Comparison of ENCODE assay signal across 8 cellular contexts in the genomic region with DNA sequence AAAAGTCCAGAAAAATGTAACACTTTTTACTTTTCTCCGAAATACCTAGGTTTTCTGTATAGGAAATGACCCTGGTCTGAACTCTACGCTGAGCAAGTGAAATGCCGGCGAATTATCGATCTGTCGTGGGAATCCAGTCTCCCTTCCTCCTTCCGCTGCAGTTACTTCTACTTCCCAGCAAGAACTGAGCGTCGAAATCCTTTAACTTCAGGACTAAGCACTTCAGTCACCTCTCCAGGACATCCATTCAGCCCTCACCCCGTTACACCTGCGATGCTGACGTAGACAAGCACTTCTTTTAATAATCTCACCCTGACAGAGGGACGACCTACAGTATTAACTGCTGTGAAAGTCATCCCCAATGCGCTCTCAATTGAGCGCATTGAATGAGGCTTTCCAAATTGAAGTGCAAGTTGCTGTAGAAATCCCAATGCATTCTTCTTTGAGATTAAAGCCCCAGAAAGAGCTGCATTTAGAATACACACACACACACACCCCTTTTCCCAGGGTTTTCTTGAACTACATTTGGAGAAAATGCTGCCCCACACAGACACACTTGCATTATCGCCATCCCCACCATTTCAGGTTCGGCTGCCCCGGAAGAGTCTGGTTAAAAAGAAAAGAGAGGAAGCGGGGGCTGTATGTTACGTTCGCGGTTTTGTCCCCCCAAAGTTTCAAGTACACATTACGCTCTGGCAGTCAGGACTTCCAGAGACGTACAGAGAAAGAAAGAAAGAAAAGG. TPM values are rescaled to one million over a fixed set of nuclear protein-coding genes. Genes with fewer than 3 reads are reported as not detected.
DNase-seq lines count a peak whose midpoint lies in the region; ATAC-seq, FAIRE-seq and TF ChIP-seq lines count a peak whose summit lies in the region.

No MANE protein-coding gene starts in this region.

- no peak for FAIRE-seq in pancreas (lab: Jason Lieb, UNC)

- WGBS in pancreas, 2 donors: 0% methylated on average over 24 of the region's 24 CpGs

- H3K9me3 Mint-ChIP-seq in activated T-cell treated with anti-CD3 and anti-CD28 coated beads, Interleukin-2, amount 50 U/mL, for 4 hours: no peaks in the 10 kb centered on the region

- H3K27me3 ChIP-seq in pancreas: no peaks in the 10 kb centered on the region

- no peaks in the 10 kb centered on the region for H3K9me3 ChIP-seq in pancreas

- no peak for TF ChIP-seq CTCF in fibroblast of villous mesenchyme (IDR thresholded peaks at IDR 0.05; ENCODE audit: insufficient read depth, low read depth, low read length)
- no peak for TF ChIP-seq CTCF in pancreas (IDR thresholded peaks at IDR 0.05)
- TF ChIP-seq CTCF in GM10266 (IDR thresholded peaks at IDR 0.05; ENCODE audit: control insufficient read depth, insufficient read depth, low read depth, missing control alignments): no peak

- DNase-seq in AG20443 (ENCODE audit: low spot score) (peak; percentile 13), NCI-H345 (lab: John Stamatoyannopoulos, UW) (peak; percentile 30), fibroblast of villous mesenchyme (ENCODE audit: low read depth) (peak; percentile 31), pancreas (peak in 4 of 6 donors; percentile 32 to 47 (median 42)), GM10266 (ENCODE audit: extremely low spot score) (no peak)
- no peak for DNase-seq in activated T-cell treated with anti-CD3 and anti-CD28 coated beads, Interleukin-2, amount 50 U/mL, for 4 hours

- H3K27ac ChIP-seq in pancreas: peak overlapping the region; percentile 82 to 97 (median 94)

- no peaks in the 10 kb centered on the region for H3K27me3 Mint-ChIP-seq in activated T-cell treated with anti-CD3 and anti-CD28 coated beads, Interleukin-2, amount 50 U/mL, for 4 hours (ENCODE audit: low read depth)

- H3K4me3 Mint-ChIP-seq in activated T-cell treated with anti-CD3 and anti-CD28 coated beads, Interleukin-2, amount 50 U/mL, for 4 hours: peak overlapping the region; percentile 93

- H3K4me1 Mint-ChIP-seq in activated T-cell treated with anti-CD3 and anti-CD28 coated beads, Interleukin-2, amount 50 U/mL, for 4 hours (ENCODE audit: low read depth): peaks cover 58% of the 10 kb centered on the region

- intact Hi-C loops in pancreas (cut with DNase I): loop anchor here in 1 of 3 donors (10.0 kb wide), 1 partner anchor 121 kb away; the partner anchor contains the start of gene NGLY1

- H3K4me3 ChIP-seq in fibroblast of villous mesenchyme (ENCODE audit: low read depth, low read length): peak overlapping the region; percentile 80
- peak overlapping the region; percentile 58 to 76 (median 66) for H3K4me3 ChIP-seq in pancreas

- peak; percentile 21 for ATAC-seq in GM18858 (IDR thresholded peaks at IDR 0.05; ENCODE audit: unreplicated experiment)
- peak; percentile 13 for ATAC-seq in HG03039 (IDR thresholded peaks at IDR 0.05; ENCODE audit: unreplicated experiment)
- peak; percentile 11 to 18 for ATAC-seq in activated T-cell treated with anti-CD3 and anti-CD28 coated beads, Interleukin-2, amount 50 U/mL, for 4 hours
- peak; percentile 36 to 51 (median 46) for ATAC-seq in pancreas

- H3K36me3 ChIP-seq in pancreas: no peaks in the 10 kb centered on the region

- peaks cover 25 to 42% (median 26%) of the 10 kb centered on the region in 3 donors for H3K4me1 ChIP-seq in pancreas

- H3K36me3 Mint-ChIP-seq in activated T-cell treated with anti-CD3 and anti-CD28 coated beads, Interleukin-2, amount 50 U/mL, for 4 hours (ENCODE audit: insufficient read depth): peaks cover 2% of the 10 kb centered on the region

RNA-seq across cellular contexts. Expression of gene TOP2B, which starts 1.2 kb away (rescaled TPM):
- 10 to 100 TPM; 71.2 to 73.2 (median 71.7) TPM for total RNA-seq in activated T-cell treated with anti-CD3 and anti-CD28 coated beads, Interleukin-2, amount 50 U/mL, for 4 hours
- total RNA-seq in fibroblast of villous mesenchyme: 86.7 and 88.5 TPM in 2 replicates
- total RNA-seq in pancreas: 10 to 100 TPM; 28.9 to 67.7 (median 40.2) TPM
- polyA plus RNA-seq in pancreas: 10 to 100 TPM; 17.7 to 48.6 TPM

Comparison
In these comparisons a context has a peak if more than half of its experiments do, and no peak if none do; other contexts are left out.
1. DNase-seq: peak in AG20443 (single experiment), NCI-H345 (single experiment), fibroblast of villous mesenchyme (single experiment) and pancreas (4 of 6); none in activated T-cell treated with anti-CD3 and anti-CD28 coated beads, Interleukin-2, amount 50 U/mL, for 4 hours (single experiment) and GM10266 (single experiment).
2. Peak in every context shown above with its lines, with median percentiles within 50 percentile points of each other: ATAC-seq.